8 cellular contexts compared by ENCODE assay signal in genomic region chr13:39037410-39037879, GRCh38.
DNase-seq lines count a peak whose midpoint lies in the region; ATAC-seq and TF ChIP-seq lines count a peak whose summit lies in the region.

No MANE protein-coding gene starts in this region.

- TF ChIP-seq CTCF in cardiac fibroblast (IDR thresholded peaks at IDR 0.05; ENCODE audit: low read depth, low read length): no peak

- H3K9me3 ChIP-seq in ES-I3 (ENCODE audit: control insufficient read depth, insufficient read depth, low read length): no peaks in the 10 kb centered on the region
- no peaks in the 10 kb centered on the region for H3K9me3 ChIP-seq in mucosa of rectum (ENCODE audit: control insufficient read depth in 2 of 2, low read length in 2 of 2)

- H3K27me3 ChIP-seq in mucosa of rectum (ENCODE audit: control insufficient read depth in 2 of 2, insufficient read depth in 2 of 2, low read length in 2 of 2): no peaks in the 10 kb centered on the region

- peak overlapping the region; percentile 86 to 87 for H3K27ac ChIP-seq in mucosa of rectum (ENCODE audit: low read depth in 2 of 2, low read length in 2 of 2)

- H3K9ac ChIP-seq in ES-I3 (ENCODE audit: low read depth, low read length): peak overlapping the region; percentile 76
- peak overlapping the region; percentile 87 to 93 for H3K9ac ChIP-seq in mucosa of rectum (ENCODE audit: low read depth in 1 of 2, low read length in 2 of 2)

- H3K36me3 ChIP-seq in ES-I3 (ENCODE audit: insufficient read depth, low read length): no peaks in the 10 kb centered on the region; the same call in 1 of the 2 replicates
- H3K36me3 ChIP-seq in mucosa of rectum (ENCODE audit: control insufficient read depth in 2 of 2, insufficient read depth in 2 of 2, low read length in 2 of 2): no peaks in the 10 kb centered on the region

- in situ Hi-C loops in ACHN (cut with HindIII; ENCODE audit: low pct_ligation_motif_present, low pct_unique_long_range_greater_than_20kb, low sequenced_read_pairs): no loop called here

- DNase-seq in NCI-H1417 (lab: John Stamatoyannopoulos, UW): peak in 2 of 3 experiments; percentile 80 to 93
- DNase-seq in cardiac fibroblast (ENCODE audit: low read depth in 2 of 2): no peak
- DNase-seq in NOMO-1 treated with dmso at 0.1 percent for 144 hours (lab: John Stamatoyannopoulos, UW; ENCODE audit: unreplicated experiment): no peak
- DNase-seq in stimulated activated CD4-positive, alpha-beta T cell treated with anti-CD3 and anti-CD28 coated beads, Interleukin-1b, Interleukin-23, amount 100 ng/mL, for 48 hours: no peak
- no peak for DNase-seq in ACHN

- peaks cover 3% of the 10 kb centered on the region; the same call in 1 of the 2 replicates for H3K4me1 ChIP-seq in ES-I3 (ENCODE audit: insufficient read depth, low read length)
- peaks cover 12 to 19% of the 10 kb centered on the region in 2 donors for H3K4me1 ChIP-seq in mucosa of rectum (ENCODE audit: control insufficient read depth in 2 of 2, insufficient read depth in 2 of 2, low read length in 2 of 2)

- peak overlapping the region; percentile 92 for H3K4me3 ChIP-seq in cardiac fibroblast (replicated peaks in 1 of 2; ENCODE audit: low read depth in 2 of 2, low read length in 2 of 2)
- peak overlapping the region; percentile 99 to 100 for H3K4me3 ChIP-seq in mucosa of rectum (ENCODE audit: low read length in 2 of 2)

- ATAC-seq in GM21576 (IDR thresholded peaks at IDR 0.05; ENCODE audit: unreplicated experiment): peak; percentile 20

Comparison
In these comparisons a context has a peak if more than half of its experiments do, and no peak if none do; other contexts are left out.
1. DNase-seq: peak in NCI-H1417 (2 of 3); none in cardiac fibroblast (0 of 2), NOMO-1 treated with dmso at 0.1 percent for 144 hours (single experiment), stimulated activated CD4-positive, alpha-beta T cell treated with anti-CD3 and anti-CD28 coated beads, Interleukin-1b, Interleukin-23, amount 100 ng/mL, for 48 hours (single experiment) and ACHN (single experiment).